Comparison of ENCODE assay signal across 17 cellular contexts in the genomic region with DNA sequence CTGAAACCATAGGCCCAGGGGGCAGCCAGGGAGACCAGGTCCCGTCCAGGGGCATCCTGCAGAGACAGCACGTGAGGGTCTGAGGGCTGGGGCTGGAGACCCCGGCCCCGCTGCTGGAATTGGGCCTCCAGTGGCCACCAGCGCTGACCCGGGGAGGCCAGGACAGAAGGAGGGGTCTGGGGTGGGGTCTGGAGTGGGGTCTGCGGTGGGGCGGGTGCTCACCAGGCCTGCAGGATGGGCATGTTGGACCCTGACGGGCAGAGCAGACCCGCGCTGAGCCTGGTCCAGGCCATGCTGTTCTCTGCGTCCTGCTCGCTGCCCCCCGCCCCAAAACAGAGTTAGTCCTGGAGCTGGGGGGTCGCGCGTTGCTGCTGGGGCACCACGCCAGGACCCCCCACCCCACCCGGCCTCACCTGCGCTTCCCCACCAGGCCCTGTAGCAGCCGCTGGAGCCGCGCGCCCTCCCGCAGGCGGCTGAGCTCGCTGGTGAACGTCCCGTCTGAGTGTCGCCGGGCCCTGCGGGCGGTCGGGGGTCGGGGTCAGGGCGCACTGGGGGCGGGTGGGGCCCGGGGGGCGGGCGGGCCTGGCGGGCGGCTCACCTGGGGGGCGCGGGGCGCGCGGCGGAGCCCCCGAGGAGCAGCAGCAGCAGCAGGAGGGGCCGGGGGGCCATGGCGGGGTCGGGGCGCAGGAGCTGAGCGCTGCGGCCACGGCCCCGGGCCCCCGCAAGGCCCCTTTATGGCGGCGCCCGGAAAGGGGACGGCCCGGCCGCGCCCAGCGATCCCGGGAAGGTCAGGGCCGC. TPM values are rescaled to one million over a fixed set of nuclear protein-coding genes. Genes with fewer than 3 reads are reported as not detected.
DNase-seq lines count a peak whose midpoint lies in the region; ATAC-seq and TF ChIP-seq lines count a peak whose summit lies in the region.
"Had no signal": no experiment of that assay in that cellular context is flagged by ENCODE, and none has a peak within 500 bp of the region (broad histone marks: within the 10 kb centered on the region; RNA-seq: fewer than 3 reads in every experiment).

A gene with protein sequence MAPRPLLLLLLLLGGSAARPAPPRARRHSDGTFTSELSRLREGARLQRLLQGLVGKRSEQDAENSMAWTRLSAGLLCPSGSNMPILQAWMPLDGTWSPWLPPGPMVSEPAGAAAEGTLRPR (minus strand): TSS at position 707 of the 798 bp plus-strand sequence. CDS start 38 bp downstream, at position 669.

- H3K9me3 ChIP-seq in HCT116 (ENCODE audit: control insufficient read depth in 1 of 2, insufficient read depth in 1 of 2, low read depth in 1 of 2, low read length in 2 of 2) (no peaks in the 10 kb centered on the region), psoas muscle (no peaks in the 10 kb centered on the region)
- H3K9me3 ChIP-seq: thyroid gland had no signal

- TF ChIP-seq CTCF in HCT116 (IDR thresholded peaks at IDR 0.05 in 2 of 3, conservative IDR thresholded peaks at IDR 0.05 in 1 of 3; ENCODE audit: borderline replicate concordance in 1 of 3, insufficient read depth in 1 of 3, low read depth in 2 of 3, low read length in 2 of 3): no peak
- TF ChIP-seq CTCF in psoas muscle (IDR thresholded peaks at IDR 0.05): no peak

- no peak for TF ChIP-seq POLR2A in HCT116 (IDR thresholded peaks at IDR 0.05; ENCODE audit: borderline replicate concordance, extremely low read depth, insufficient read depth, insufficient read length)

- BruUV-seq in HCT116 (replicated peaks; lab: Mats Ljungman, UMichigan): no TSS peak

- POLR2A ChIA-PET in HCT116 (lab: Charles Lee): no interaction called here

- H3K4me3 ChIP-seq in HCT116 (replicated peaks in 1 of 2; ENCODE audit: low read depth in 1 of 2, low read length in 2 of 2) (no peak within 1 kb of the TSS), psoas muscle (no peak within 1 kb of the TSS)
- H3K4me3 ChIP-seq: thyroid gland had no signal

- DNase-seq in HCT116 (ENCODE audit: low read depth, low spot score): no peak
- DNase-seq in left lobe of liver (ENCODE audit: low spot score): peak; percentile 42
- peak in 1 of 2 donors; percentile 53 for DNase-seq in psoas muscle
- DNase-seq in GF-D8 (lab: John Stamatoyannopoulos, UW): no peak
- DNase-seq: activated CD8-positive, alpha-beta T cell treated with anti-CD3 and anti-CD28 coated beads for 36 hours; activated effector memory CD4-positive, alpha-beta T cell treated with anti-CD3 and anti-CD28 coated beads, Interleukin-2, amount 50 U/mL, for 16 hours; foreskin fibroblast; NCI-H1092; SHP77 treated with DMSO at 0.1 percent for 48 hours; T-helper 9 cell; thyroid gland had no signal

- no peaks in the 10 kb centered on the region for H3K79me2 ChIP-seq in HCT116 (ENCODE audit: insufficient read depth, low read length)

- RAD21 ChIA-PET in HCT116 (lab: Charles Lee; ENCODE audit: low non-redundant PET in 1 of 2, low total read pairs in 2 of 2, uncharacterized antibody in 2 of 2, unreplicated experiment in 2 of 2): no interaction called here

- H3K36me3 ChIP-seq in HCT116 (ENCODE audit: control insufficient read depth in 1 of 2, insufficient read depth in 2 of 2, low read length in 2 of 2): no peaks in the 10 kb centered on the region
- H3K36me3 ChIP-seq in psoas muscle (ENCODE audit: insufficient read depth in 1 of 2, low read depth in 1 of 2): peaks cover 0 to 6% of the 10 kb centered on the region in 2 donors
- H3K36me3 ChIP-seq: thyroid gland had no signal

- H3K27me3 Mint-ChIP-seq in activated T-helper 17 cell treated with anti-CD3 and anti-CD28 coated beads, Interleukin-2, amount 50 U/mL, for 72 hours: peaks cover 17% of the 10 kb centered on the region
- H3K27me3 Mint-ChIP-seq: brain had no signal

- 18 to 37% (median 37%) methylated on average over 22 to 68 of the region's 68 CpGs for WGBS in psoas muscle, 3 donors

- ATAC-seq in HCT116 (no peak), left lobe of liver (no peak), psoas muscle (no peak), HG03571 (IDR thresholded peaks at IDR 0.05; ENCODE audit: unreplicated experiment) (no peak), HG02610 (IDR thresholded peaks at IDR 0.05; ENCODE audit: unreplicated experiment) (no peak), HG03520 (IDR thresholded peaks at IDR 0.05; ENCODE audit: unreplicated experiment) (no peak)
- no peak for ATAC-seq in activated T-helper 17 cell treated with anti-CD3 and anti-CD28 coated beads, Interleukin-2, amount 50 U/mL, for 72 hours (replicated peaks)
- ATAC-seq: activated CD8-positive, alpha-beta T cell treated with anti-CD3 and anti-CD28 coated beads for 36 hours had no signal

- no peak within 1 kb of the TSS for H3K9ac ChIP-seq in HCT116 (ENCODE audit: low read length)

- no peaks in the 10 kb centered on the region for H3K9me2 ChIP-seq in HCT116 (ENCODE audit: insufficient read depth)

- no peak for TF ChIP-seq RAD21 in HCT116 (IDR thresholded peaks at IDR 0.05; ENCODE audit: low read depth)

- H3K27ac ChIP-seq in HCT116 (ENCODE audit: low read depth, low read length) (no peak within 1 kb of the TSS), psoas muscle (peak within 1 kb of the TSS; percentile 90)
- H3K27ac ChIP-seq: thyroid gland had no signal

- no peaks in the 10 kb centered on the region for H3K9me3 Mint-ChIP-seq in activated T-helper 17 cell treated with anti-CD3 and anti-CD28 coated beads, Interleukin-2, amount 50 U/mL, for 72 hours
- H3K9me3 Mint-ChIP-seq: activated CD8-positive, alpha-beta T cell treated with anti-CD3 and anti-CD28 coated beads for 36 hours had no signal

- no peak within 1 kb of the TSS for H3K27ac Mint-ChIP-seq in activated T-helper 17 cell treated with anti-CD3 and anti-CD28 coated beads, Interleukin-2, amount 50 U/mL, for 72 hours

- H3K4me3 Mint-ChIP-seq in activated T-helper 17 cell treated with anti-CD3 and anti-CD28 coated beads, Interleukin-2, amount 50 U/mL, for 72 hours: peak within 1 kb of the TSS; percentile 52

- CTCF ChIA-PET in HCT116 (lab: Charles Lee): no interaction called here

- H4K20me1 ChIP-seq in HCT116 (ENCODE audit: insufficient read depth): no peaks in the 10 kb centered on the region

- H3K27me3 ChIP-seq in HCT116 (ENCODE audit: insufficient read depth, low read length): no peaks in the 10 kb centered on the region
- peaks cover 0 to 2% (median 0%) of the 10 kb centered on the region in 3 donors for H3K27me3 ChIP-seq in psoas muscle (ENCODE audit: insufficient read depth in 3 of 3, low read length in 2 of 3)
- H3K27me3 ChIP-seq: thyroid gland had no signal

- no peak within 1 kb of the TSS for H2AFZ ChIP-seq in HCT116 (ENCODE audit: low read depth, low read length, poor library complexity, severe bottlenecking)

- peaks cover 20% of the 10 kb centered on the region for H3K36me3 Mint-ChIP-seq in activated T-helper 17 cell treated with anti-CD3 and anti-CD28 coated beads, Interleukin-2, amount 50 U/mL, for 72 hours (ENCODE audit: low read depth)

- peak within 1 kb of the TSS; percentile 21; the same call in 1 of the 2 replicates for H3K4me2 ChIP-seq in HCT116 (ENCODE audit: low read length)

- H3K4me1 Mint-ChIP-seq in activated T-helper 17 cell treated with anti-CD3 and anti-CD28 coated beads, Interleukin-2, amount 50 U/mL, for 72 hours: peaks cover 23% of the 10 kb centered on the region

- intact Hi-C loops in HCT116 (cut with micrococcal nuclease) (no loop called here), psoas muscle (cut with DNase I) (loop anchor here in 1 of 2 donors (5.0 kb wide), 1 partner anchor 49 kb away; a partner anchor contains a TSS)

- peaks cover 0 to 28% of the 10 kb centered on the region in 2 experiments; a peak in 2 of 4 replicates for H3K4me1 ChIP-seq in HCT116 (ENCODE audit: control insufficient read depth in 1 of 2, insufficient read depth in 2 of 2, low read length in 2 of 2)
- H3K4me1 ChIP-seq in psoas muscle: peaks cover 30% of the 10 kb centered on the region
- H3K4me1 ChIP-seq: thyroid gland had no signal

TF ChIP-seq in HCT116, 20 proteins besides CTCF, POLR2A, EP300 and RAD21 (continues in another document):
- TF ChIP-seq EZH2phosphoT487 (IDR thresholded peaks at IDR 0.05; ENCODE audit: borderline replicate concordance) (no peak), ZNF274 (IDR thresholded peaks at IDR 0.05; ENCODE audit: low read depth, low read length) (no peak), YY1 (IDR thresholded peaks at IDR 0.05; ENCODE audit: extremely low read depth, insufficient replicate concordance, low read depth, low read length) (no peak), FOSL1 (IDR thresholded peaks at IDR 0.05; ENCODE audit: low read depth) (no peak), TCF7L2 (IDR thresholded peaks at IDR 0.05; ENCODE audit: borderline replicate concordance, extremely low read depth, insufficient read depth, insufficient read length) (no peak), POLR2AphosphoS5 (IDR thresholded peaks at IDR 0.05; ENCODE audit: low read depth, low read length) (no peak)
- TF ChIP-seq, protein P1, sequence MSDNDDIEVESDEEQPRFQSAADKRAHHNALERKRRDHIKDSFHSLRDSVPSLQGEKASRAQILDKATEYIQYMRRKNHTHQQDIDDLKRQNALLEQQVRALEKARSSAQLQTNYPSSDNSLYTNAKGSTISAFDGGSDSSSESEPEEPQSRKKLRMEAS (IDR thresholded peaks at IDR 0.05): no peak

RNA-seq across cellular contexts. Expression of the gene that starts here (rescaled TPM):
- total RNA-seq in HCT116 (2021; ENCODE audit: unreplicated experiment) (not detected), left lobe of liver (0.81 TPM), psoas muscle (1 to 10 TPM in 2 of 4 donors, under 1 TPM in 1, not detected in 1; 0.89 to 4.8 (median 1.8) TPM)
- not detected in 2 replicates for polyA plus RNA-seq in HCT116 (2012)
- not detected for total RNA-seq in activated T-helper 17 cell treated with anti-CD3 and anti-CD28 coated beads, Interleukin-2, amount 50 U/mL, for 72 hours
- polyA plus RNA-seq in psoas muscle: under 1 TPM in 1 of 3 donors, not detected in 2; 0.44 TPM
- total RNA-seq: activated CD8-positive, alpha-beta T cell treated with anti-CD3 and anti-CD28 coated beads for 36 hours; pulmonary artery endothelial cell; thyroid gland had no signal

Comparison
In these comparisons a context has a peak if more than half of its experiments do, and no peak if none do; other contexts are left out.
1. Peak in DNase-seq in left lobe of liver; RNA of the gene not detected or under 1 TPM.